In genomic region chr15:51982013-51982769, GRCh38 we compare ENCODE assay signal across 8 cellular contexts. TPM values are rescaled to one million over a fixed set of nuclear protein-coding genes. Genes with fewer than 3 reads are reported as not detected.
DNase-seq lines count a peak whose midpoint lies in the region; ATAC-seq, FAIRE-seq and TF ChIP-seq lines count a peak whose summit lies in the region.

No MANE protein-coding gene starts in this region.

- peak in 5 of 6 experiments; percentile 11 to 75 (median 54) for TF ChIP-seq CTCF in esophagus squamous epithelium (IDR thresholded peaks at IDR 0.05)
- TF ChIP-seq CTCF in uterus (IDR thresholded peaks at IDR 0.05), result peak in 3 of 4 experiments; percentile 19 to 44 (median 41)

- peak overlapping the region; percentile 52 for H2AFZ ChIP-seq in neuron (ENCODE audit: low read depth, low read length)

- no peaks in the 10 kb centered on the region for H3K9me3 ChIP-seq in esophagus squamous epithelium
- no peaks in the 10 kb centered on the region for H3K9me3 ChIP-seq in neuron (ENCODE audit: low read length)
- H3K9me3 ChIP-seq in uterus, result no peaks in the 10 kb centered on the region

- H3K4me3 ChIP-seq in esophagus squamous epithelium (peak overlapping the region; percentile 3 to 33 (median 10)), neuron (ENCODE audit: low read length) (no peak overlapping the region), uterus (no peak overlapping the region)

- peak; percentile 86 for ATAC-seq in HG03280 (IDR thresholded peaks at IDR 0.05; ENCODE audit: unreplicated experiment)

- TF ChIP-seq POLR2A in esophagus squamous epithelium (IDR thresholded peaks at IDR 0.05) (no peak), uterus (IDR thresholded peaks at IDR 0.05) (no peak)

- H3K27me3 ChIP-seq in esophagus squamous epithelium, result no peaks in the 10 kb centered on the region
- no peaks in the 10 kb centered on the region for H3K27me3 ChIP-seq in neuron (ENCODE audit: insufficient read depth, low read length)
- H3K27me3 ChIP-seq in uterus, result no peaks in the 10 kb centered on the region

- H3K27ac ChIP-seq in esophagus squamous epithelium (peak overlapping the region; percentile 75 to 85 (median 79)), uterus (peak overlapping the region in 1 of 2 donors; percentile 82)

- in situ Hi-C loops in Caki2 (cut with HindIII; ENCODE audit: low pct_unique_long_range_greater_than_20kb, low sequenced_read_pairs), result no loop called here

- H3K36me3 ChIP-seq in esophagus squamous epithelium (no peaks in the 10 kb centered on the region), neuron (ENCODE audit: insufficient read depth, low read length) (no peaks in the 10 kb centered on the region), uterus (no peaks in the 10 kb centered on the region)

- 11 to 19% methylated on average over 6 to 7 of the region's 7 CpGs for WGBS in esophagus squamous epithelium, 2 donors

- intact Hi-C loops in esophagus squamous epithelium (cut with DNase I) (loop anchor here (10.0 kb wide), 2 partner anchors 103 to 153 kb away; no protein-coding TSS in a partner anchor), uterus (cut with DNase I; ENCODE audit: low total_unique reads) (no loop called here)

- FAIRE-seq in GM19239 (lab: Jason Lieb, UNC), result peak; percentile 98

- DNase-seq in Caki2 (ENCODE audit: low read depth) (peak; percentile 46), GM19239 (ENCODE audit: insufficient read length, low spot score) (peak; percentile 39), NCI-H774 (lab: John Stamatoyannopoulos, UW) (peak; percentile 39), esophagus squamous epithelium (lab: John Stamatoyannopoulos, UW) (no peak), uterus (peak in 1 of 2 donors; percentile 22)
- DNase-seq in activated CD8-positive, alpha-beta memory T cell treated with anti-CD3 and anti-CD28 coated beads, Interleukin-2, amount 50 U/mL, for 1 hour (ENCODE audit: extremely low read depth), result peak; percentile 13

- H3K4me1 ChIP-seq in esophagus squamous epithelium, result peaks cover 0 to 27% (median 15%) of the 10 kb centered on the region in 3 donors
- H3K4me1 ChIP-seq in neuron (ENCODE audit: insufficient read depth, low read length), result peaks cover 7% of the 10 kb centered on the region
- peaks cover 0 to 5% of the 10 kb centered on the region in 2 donors for H3K4me1 ChIP-seq in uterus

RNA-seq across cellular contexts. Expression of gene LEO1, which starts 10.6 kb away (rescaled TPM):
- total RNA-seq in Caki2 (2014; rRNA removed; shearing (Covaris generic); ENCODE audit: low replicate concordance), result 10.5 and 14.9 TPM in 2 replicates
- total RNA-seq in esophagus squamous epithelium (10 to 100 TPM; 23.5 to 38.3 (median 32.4) TPM), uterus (10 to 100 TPM in 3 of 4 donors, 1 to 10 TPM in 1; 8.6 to 45.3 (median 27.8) TPM)

RNA-seq across cellular contexts. Expression of gene MAPK6, which starts 36.8 kb away (rescaled TPM):
- total RNA-seq in Caki2 (2014; rRNA removed; shearing (Covaris generic); ENCODE audit: low replicate concordance), result 24.7 and 45.4 TPM in 2 replicates
- total RNA-seq in esophagus squamous epithelium, result 100 to 1,000 TPM in 1 of 4 donors, 10 to 100 TPM in 3; 53.8 to 162 (median 69.2) TPM
- total RNA-seq in uterus, result 10 to 100 TPM; 11.5 to 47.1 (median 30.0) TPM

Comparison
In these comparisons a context has a peak if more than half of its experiments do, and no peak if none do; other contexts are left out.
1. H3K4me3 ChIP-seq: peak in esophagus squamous epithelium (4 of 4); none in neuron (single experiment) and uterus (0 of 2).